ENCODE assay signal across 1 cellular context in the genomic region with DNA sequence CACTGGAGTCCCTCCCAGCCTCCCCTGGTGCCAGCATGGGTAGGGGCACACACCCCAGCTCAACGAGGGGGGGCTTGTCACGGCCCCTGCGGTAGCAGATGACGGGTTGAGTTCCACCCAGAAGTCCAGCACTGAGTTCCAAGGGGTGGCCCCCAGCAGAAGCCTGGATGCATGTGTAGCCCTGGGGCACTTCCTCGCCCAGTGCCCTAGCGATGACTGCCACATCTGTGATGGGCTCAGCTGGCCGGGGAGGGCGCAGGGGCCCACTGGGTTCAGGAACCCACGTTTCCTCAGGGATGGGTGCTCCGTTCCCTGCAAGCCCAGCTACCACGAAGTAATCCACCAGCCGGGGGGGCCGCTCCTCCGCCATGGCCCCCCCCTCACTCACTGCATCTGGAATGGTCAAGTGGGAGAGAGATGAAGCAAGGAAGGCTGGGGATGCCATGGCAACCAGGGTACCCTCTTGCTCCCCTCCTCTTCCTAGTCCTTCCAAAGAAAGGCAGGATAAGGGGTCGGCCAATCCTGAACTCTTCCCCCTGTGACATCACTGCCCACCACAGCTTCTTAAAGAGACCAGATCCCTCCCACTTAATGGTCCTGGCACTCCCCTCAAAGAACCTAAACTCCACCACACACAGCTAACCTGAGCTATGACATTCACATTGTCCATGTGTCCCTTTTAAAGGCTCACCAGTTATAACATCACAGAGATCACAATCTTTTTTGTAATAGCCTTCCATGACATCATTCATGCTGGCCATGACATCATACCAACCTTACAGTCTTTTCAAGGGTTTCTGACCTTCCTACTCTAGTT.
TF ChIP-seq lines count a peak whose summit lies in the region.

No MANE protein-coding gene starts in this region.

TF ChIP-seq in K562, 482 proteins besides CTCF, POLR2A, EP300 and RAD21 (continued from another document):
- TF ChIP-seq, protein P1, sequence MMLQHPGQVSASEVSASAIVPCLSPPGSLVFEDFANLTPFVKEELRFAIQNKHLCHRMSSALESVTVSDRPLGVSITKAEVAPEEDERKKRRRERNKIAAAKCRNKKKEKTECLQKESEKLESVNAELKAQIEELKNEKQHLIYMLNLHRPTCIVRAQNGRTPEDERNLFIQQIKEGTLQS (IDR thresholded peaks at IDR 0.05) = peak; percentile 89
- TF ChIP-seq, protein P1 (CRISPR knock-in tag; conservative IDR thresholded peaks at IDR 0.05) = no peak
- TF ChIP-seq ZNF431 (CRISPR knock-in tag; IDR thresholded peaks at IDR 0.05) = no peak
- TF ChIP-seq, protein P2, sequence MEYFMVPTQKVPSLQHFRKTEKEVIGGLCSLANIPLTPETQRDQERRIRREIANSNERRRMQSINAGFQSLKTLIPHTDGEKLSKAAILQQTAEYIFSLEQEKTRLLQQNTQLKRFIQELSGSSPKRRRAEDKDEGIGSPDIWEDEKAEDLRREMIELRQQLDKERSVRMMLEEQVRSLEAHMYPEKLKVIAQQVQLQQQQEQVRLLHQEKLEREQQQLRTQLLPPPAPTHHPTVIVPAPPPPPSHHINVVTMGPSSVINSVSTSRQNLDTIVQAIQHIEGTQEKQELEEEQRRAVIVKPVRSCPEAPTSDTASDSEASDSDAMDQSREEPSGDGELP (CRISPR knock-in tag; IDR thresholded peaks at IDR 0.05; ENCODE audit: borderline replicate concordance) = peak; percentile 14; the same call in 1 of the 2 replicates
- no peak for TF ChIP-seq JUND (IDR thresholded peaks at IDR 0.05; ENCODE audit: borderline replicate concordance, low read depth, low read length)
- TF ChIP-seq JUND (tag; IDR thresholded peaks at IDR 0.05; ENCODE audit: borderline replicate concordance, low read depth, low read length) = peak; percentile 35; the same call in 1 of the 3 replicates
- no peak for TF ChIP-seq NEUROD1 (IDR thresholded peaks at IDR 0.05; ENCODE audit: borderline replicate concordance, low read depth, low read length, partially characterized antibody)
- TF ChIP-seq NCOA2 (IDR thresholded peaks at IDR 0.05; ENCODE audit: partially characterized antibody in 2 of 2) = no peak
